ENCODE assay signal across 8 cellular contexts in the genomic region with DNA sequence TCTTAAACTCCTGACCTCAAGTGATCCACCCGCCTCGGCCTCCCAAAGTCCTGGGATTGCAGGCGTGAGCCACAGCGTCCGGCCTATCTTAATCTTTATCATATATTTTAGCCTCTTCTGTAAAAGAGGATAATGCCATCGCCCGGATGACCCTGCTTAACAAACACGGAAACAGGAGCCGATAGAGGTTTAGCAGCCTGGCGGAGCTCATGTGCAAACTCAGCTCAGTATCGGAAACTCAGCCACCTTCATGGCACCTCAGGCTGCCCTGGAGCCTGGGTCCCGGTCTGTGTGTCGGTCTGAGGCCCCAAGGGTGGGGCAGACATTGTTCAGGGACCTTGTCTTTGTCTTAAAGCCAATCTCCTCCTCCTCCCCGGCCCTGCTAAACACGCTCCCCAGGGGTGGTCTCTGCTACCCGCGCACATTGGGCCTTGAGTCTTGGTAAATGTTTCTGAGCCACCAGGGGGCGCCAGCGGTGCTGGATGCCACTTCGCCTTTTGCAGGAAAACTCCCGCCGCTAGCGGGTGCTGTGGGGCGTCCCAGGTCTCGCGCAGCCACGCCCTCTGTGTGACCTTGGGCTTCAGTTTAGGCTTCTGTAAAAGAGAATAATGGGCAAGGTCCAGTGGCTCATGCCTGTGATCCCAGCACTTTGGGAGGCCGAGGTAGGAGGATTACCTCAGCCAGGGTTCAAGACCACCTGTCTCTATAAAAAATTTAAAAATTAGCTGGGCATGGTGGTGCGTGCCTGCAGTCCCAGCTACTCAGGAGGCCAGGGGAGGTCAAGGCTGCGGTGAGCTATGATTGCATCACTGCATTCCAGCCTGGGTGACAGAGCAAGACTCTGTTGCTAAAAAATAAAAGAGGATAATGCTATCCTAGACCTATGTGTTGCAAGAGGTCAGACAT. TPM values are rescaled to one million over a fixed set of nuclear protein-coding genes. Genes with fewer than 3 reads are reported as not detected.
DNase-seq lines count a peak whose midpoint lies in the region; ATAC-seq, FAIRE-seq and TF ChIP-seq lines count a peak whose summit lies in the region.

No MANE protein-coding gene starts in this region.

- TF ChIP-seq RAD21 in HepG2 (CRISPR knock-in tag; IDR thresholded peaks at IDR 0.05): peak; percentile 94

- no peak for TF ChIP-seq POLR2A in HepG2 (IDR thresholded peaks at IDR 0.05; ENCODE audit: insufficient read depth in 1 of 2, low read depth in 2 of 2, low read length in 2 of 2)

- H4K20me1 ChIP-seq in HepG2 (ENCODE audit: insufficient read depth, low read length): no peaks in the 10 kb centered on the region

- peaks cover 11 to 22% (median 17%) of the 10 kb centered on the region in 4 donors for H3K4me1 Mint-ChIP-seq in CD4-positive, alpha-beta memory T cell
- peaks cover 17% of the 10 kb centered on the region for H3K4me1 Mint-ChIP-seq in activated CD4-positive, alpha-beta T cell treated with anti-CD3 and anti-CD28 coated beads for 36 hours
- H3K4me1 Mint-ChIP-seq in chondrocyte (ENCODE audit: low read depth): peaks cover 15% of the 10 kb centered on the region

- POLR2A ChIA-PET in CD4-positive, alpha-beta memory T cell (lab: Charles Lee; ENCODE audit: partially characterized antibody): interaction anchor here (0.6 to 5.2 kb wide), 15 partner anchors 8 to 119 kb away, joined by 3 to 41 read pairs (median 4); partner anchors contain the start of gene NLRC5
- POLR2A ChIA-PET in activated CD4-positive, alpha-beta T cell treated with anti-CD3 and anti-CD28 coated beads for 36 hours (lab: Charles Lee): interaction anchor here (0.6 to 1.2 kb wide), 2 partner anchors 77 to 87 kb away, joined by 3 read pairs; no protein-coding TSS in a partner anchor
- POLR2A ChIA-PET in HepG2 (lab: Yijun Ruan, JAX): interaction anchor here (0.6 to 2.8 kb wide), 4 partner anchors 25 to 99 kb away, joined by 3 to 12 read pairs (median 3); partner anchors contain the start of genes HERPUD1 and NLRC5

- H3K36me3 Mint-ChIP-seq in CD4-positive, alpha-beta memory T cell: no peaks in the 10 kb centered on the region
- no peaks in the 10 kb centered on the region for H3K36me3 Mint-ChIP-seq in activated CD4-positive, alpha-beta T cell treated with anti-CD3 and anti-CD28 coated beads for 36 hours (ENCODE audit: low read depth)
- no peaks in the 10 kb centered on the region for H3K36me3 Mint-ChIP-seq in chondrocyte (ENCODE audit: low read depth)

- FAIRE-seq in HepG2 (lab: Jason Lieb, UNC): peak; percentile 55

- H3K36me3 ChIP-seq in CD4-positive, alpha-beta memory T cell (ENCODE audit: insufficient read depth, low read length): no peaks in the 10 kb centered on the region
- H3K36me3 ChIP-seq in HepG2 (replicated peaks in 1 of 2; ENCODE audit: control insufficient read depth in 1 of 2, insufficient read depth in 2 of 2, low read length in 2 of 2): no peaks in the 10 kb centered on the region

- no peaks in the 10 kb centered on the region for H3K9me3 Mint-ChIP-seq in CD4-positive, alpha-beta memory T cell
- H3K9me3 Mint-ChIP-seq in activated CD4-positive, alpha-beta T cell treated with anti-CD3 and anti-CD28 coated beads for 36 hours (ENCODE audit: low read depth): no peaks in the 10 kb centered on the region
- H3K9me3 Mint-ChIP-seq in chondrocyte (ENCODE audit: low read depth): no peaks in the 10 kb centered on the region

- H3K4me2 ChIP-seq in HepG2 (ENCODE audit: low read depth, low read length): peak overlapping the region; percentile 43

- H3K4me1 ChIP-seq in CD4-positive, alpha-beta memory T cell (ENCODE audit: insufficient read depth, low read length): peaks cover 19% of the 10 kb centered on the region
- H3K4me1 ChIP-seq in HepG2 (ENCODE audit: insufficient read depth, low read length): peaks cover 76% of the 10 kb centered on the region

- peak overlapping the region in 3 of 7 donors; percentile 12 to 94 (median 83) for H3K27ac Mint-ChIP-seq in CD4-positive, alpha-beta memory T cell
- peak overlapping the region; percentile 52 for H3K27ac Mint-ChIP-seq in activated CD4-positive, alpha-beta T cell treated with anti-CD3 and anti-CD28 coated beads for 36 hours
- no peak overlapping the region for H3K27ac Mint-ChIP-seq in chondrocyte (ENCODE audit: unreplicated experiment)

- 51% methylated on average over 24 of the region's 30 CpGs for WGBS in HepG2 (ENCODE audit: low lambda C conversion rate)

- no peaks in the 10 kb centered on the region for H3K9me3 ChIP-seq in CD4-positive, alpha-beta memory T cell (ENCODE audit: control insufficient read depth in 1 of 2, low read length in 2 of 2)
- no peaks in the 10 kb centered on the region for H3K9me3 ChIP-seq in HepG2 (ENCODE audit: low read length)

- TF ChIP-seq CTCF in chondrocyte (IDR thresholded peaks at IDR 0.05) (peak; percentile 86), HepG2 (CRISPR knock-in tag; IDR thresholded peaks at IDR 0.05) (peak; percentile 96)

- no peak overlapping the region for H2AFZ ChIP-seq in HepG2 (ENCODE audit: low read length)

- ATAC-seq in GM21390 (IDR thresholded peaks at IDR 0.05; ENCODE audit: unreplicated experiment) (peak; percentile 63), HepG2 (peak; percentile 56), GM21576 (IDR thresholded peaks at IDR 0.05; ENCODE audit: unreplicated experiment) (no peak)
- peak; percentile 93 for ATAC-seq in activated CD4-positive, alpha-beta T cell treated with anti-CD3 and anti-CD28 coated beads for 36 hours

- H3K4me3 ChIP-seq in CD4-positive, alpha-beta memory T cell (ENCODE audit: low read length in 2 of 2): no peak overlapping the region
- H3K4me3 ChIP-seq in HepG2 (replicated peaks in 1 of 3; ENCODE audit: insufficient read depth in 1 of 3, low read depth in 2 of 3, low read length in 3 of 3): 0 out of 6 replicates have a peak overlapping the region, but pooled peaks of 1 of the 3 experiments have one; percentile 17

- no peak overlapping the region for H3K27ac ChIP-seq in CD4-positive, alpha-beta memory T cell (ENCODE audit: low read depth, low read length)
- H3K27ac ChIP-seq in HepG2 (ENCODE audit: extremely low read length, insufficient read depth, low read length): peak overlapping the region; percentile 51

- no TSS peak for BruUV-seq in HepG2 (replicated peaks; lab: Mats Ljungman, UMichigan)

- TF ChIP-seq EP300 in HepG2 (IDR thresholded peaks at IDR 0.05; ENCODE audit: low read depth in 2 of 2, low read length in 2 of 2) (peak; percentile 83 to 86), HepG2 (CRISPR knock-in tag; IDR thresholded peaks at IDR 0.05; ENCODE audit: borderline replicate concordance) (no peak; the same call in 1 of the 2 replicates)

- H3K27me3 ChIP-seq in CD4-positive, alpha-beta memory T cell (ENCODE audit: insufficient read depth, low read length): no peaks in the 10 kb centered on the region
- peaks cover 2 to 13% of the 10 kb centered on the region in 2 experiments; a peak in 3 of 5 replicates for H3K27me3 ChIP-seq in HepG2 (ENCODE audit: control insufficient read depth in 1 of 2, insufficient read depth in 2 of 2, low read length in 2 of 2)

- H3K9ac ChIP-seq in HepG2 (ENCODE audit: insufficient read depth, low read depth, low read length): no peak overlapping the region

- no peaks in the 10 kb centered on the region for H3K27me3 Mint-ChIP-seq in CD4-positive, alpha-beta memory T cell
- H3K27me3 Mint-ChIP-seq in activated CD4-positive, alpha-beta T cell treated with anti-CD3 and anti-CD28 coated beads for 36 hours: no peaks in the 10 kb centered on the region
- H3K27me3 Mint-ChIP-seq in chondrocyte (ENCODE audit: low read depth): no peaks in the 10 kb centered on the region

- DNase-seq in CD4-positive, alpha-beta memory T cell: peak; percentile 89 to 92 (median 92)
- peak; percentile 57 for DNase-seq in NCI-H146 (lab: John Stamatoyannopoulos, UW)
- peak; percentile 98 for DNase-seq in activated CD4-positive, alpha-beta T cell treated with anti-CD3 and anti-CD28 coated beads for 36 hours
- DNase-seq in chondrocyte (ENCODE audit: low spot score): peak; percentile 68
- DNase-seq in HepG2 (ENCODE audit: low spot score): peak; percentile 83
- DNase-seq in stimulated activated CD4-positive, alpha-beta T cell treated with anti-CD3 and anti-CD28 coated beads, TNF-alpha, amount 100 ng/mL, for 1 hour (ENCODE audit: low read depth in 3 of 3, low spot score in 1 of 3): peak; percentile 85 to 97 (median 87)

- no peaks in the 10 kb centered on the region for H3K79me2 ChIP-seq in HepG2 (ENCODE audit: insufficient read depth, low read length)

- CTCF ChIA-PET in CD4-positive, alpha-beta memory T cell (lab: Charles Lee; ENCODE audit: partially characterized antibody): interaction anchor here (0.6 to 6.9 kb wide), 41 partner anchors 9 to 453 kb away, joined by 3 to 81 read pairs (median 5); partner anchors contain the start of genes CPNE2, NLRC5, PSME3IP1 and RSPRY1
- CTCF ChIA-PET in activated CD4-positive, alpha-beta T cell treated with anti-CD3 and anti-CD28 coated beads for 36 hours (lab: Charles Lee): interaction anchor here (0.6 to 5.2 kb wide), 50 partner anchors 8 to 446 kb away, joined by 3 to 38 read pairs (median 4); partner anchors contain the start of gene NLRC5
- CTCF ChIA-PET in HepG2 (lab: Yijun Ruan, JAX; ENCODE audit: low intra/inter-chr PET ratio, low total read pairs): interaction anchor here (0.8 to 2.7 kb wide), 8 partner anchors 14 to 203 kb away, joined by 3 to 38 read pairs (median 4); partner anchors contain the start of gene NLRC5

- intact Hi-C loops in CD4-positive, alpha-beta memory T cell (cut with micrococcal nuclease): loop anchor here (1.0 to 2.0 kb wide), 6 partner anchors 25 to 204 kb away; partner anchors contain the start of genes HERPUD1 and NLRC5
- intact Hi-C loops in activated CD4-positive, alpha-beta T cell treated with anti-CD3 and anti-CD28 coated beads for 36 hours (cut with DNase I, micrococcal nuclease): loop anchor here (1.0 to 2.0 kb wide), 7 partner anchors 25 to 204 kb away; partner anchors contain the start of gene NLRC5 (in 1 of the 2)
- intact Hi-C loops in HepG2 (cut with micrococcal nuclease; ENCODE audit: unreplicated experiment): loop anchor here (1.0 to 2.0 kb wide), 2 partner anchors 22 to 81 kb away; no protein-coding TSS in a partner anchor

- in situ Hi-C loops in HepG2 (cut with HindIII; ENCODE audit: extremely low pct_ligation_motif_present, low pct_unique_long_range_greater_than_20kb): no loop called here

- H3K4me3 Mint-ChIP-seq in CD4-positive, alpha-beta memory T cell: peak overlapping the region in 1 of 8 donors; percentile 69
- no peak overlapping the region for H3K4me3 Mint-ChIP-seq in activated CD4-positive, alpha-beta T cell treated with anti-CD3 and anti-CD28 coated beads for 36 hours
- no peak overlapping the region for H3K4me3 Mint-ChIP-seq in chondrocyte (ENCODE audit: unreplicated experiment)

RNA-seq across cellular contexts. Expression of gene CETP, which starts 2.7 kb away (rescaled TPM):
- not detected for total RNA-seq in CD4-positive, alpha-beta memory T cell
- under 1 TPM in 1 of 2 donors, not detected in 1; 0.14 TPM for polyA plus RNA-seq in CD4-positive, alpha-beta memory T cell
- total RNA-seq in activated CD4-positive, alpha-beta T cell treated with anti-CD3 and anti-CD28 coated beads for 36 hours: under 1 TPM in 1 of 2 experiments, not detected in 1; 0.14 TPM
- total RNA-seq in chondrocyte (not detected in 3 replicates), HepG2 (2016; rRNA removed; fragmentation: Illumina TruSeq; extraction: Trizol) (0.31 TPM in 1 of 2 replicates, not detected in the other)
- not detected in 2 replicates for total RNA-seq in HepG2 (2016; cell fraction: cytosol; rRNA removed; fragmentation: Illumina TruSeq; extraction: Trizol; ENCODE audit: low read depth)
- 0.17 TPM in 1 of 2 replicates, not detected in the other for total RNA-seq in HepG2 (2016; cell fraction: insoluble cytoplasmic fraction; rRNA removed; fragmentation: Illumina TruSeq; extraction: Trizol)
- 0.14 and 0.25 TPM in 2 replicates for total RNA-seq in HepG2 (2016; cell fraction: membrane; rRNA removed; fragmentation: Illumina TruSeq; extraction: Trizol)
- 0.28 TPM in 2 replicates for total RNA-seq in HepG2 (2016; cell fraction: nucleus; rRNA removed; fragmentation: Illumina TruSeq; extraction: Trizol)
- polyA plus RNA-seq in HepG2 (2011; rRNA removed): 9.8 and 15.7 TPM in 2 replicates
- 7.5 and 11.8 TPM in 2 replicates for polyA plus RNA-seq in HepG2 (2011; cell fraction: cytosol; rRNA removed)
- polyA plus RNA-seq in HepG2 (2011; cell fraction: nucleus; rRNA removed): 8.6 and 9.0 TPM in 2 replicates
- polyA plus RNA-seq in HepG2 (2012): 1.5 and 3.1 TPM in 2 replicates
- polyA plus RNA-seq in HepG2 (2016; cell fraction: cytosol; fragmentation: Illumina TruSeq; extraction: Trizol; ENCODE audit: low read depth): 0.25 and 0.33 TPM in 2 replicates
- 0.32 and 0.36 TPM in 2 replicates for polyA plus RNA-seq in HepG2 (2016; cell fraction: insoluble cytoplasmic fraction; fragmentation: Illumina TruSeq; extraction: Trizol; ENCODE audit: low read depth)
- polyA plus RNA-seq in HepG2 (2016; cell fraction: membrane; fragmentation: Illumina TruSeq; extraction: Trizol; ENCODE audit: low read depth): 0.11 and 0.17 TPM in 2 replicates
- 0.56 and 0.62 TPM in 2 replicates for polyA plus RNA-seq in HepG2 (2016; cell fraction: nucleus; fragmentation: Illumina TruSeq; extraction: Trizol; ENCODE audit: insufficient read depth, low read depth)
- polyA minus RNA-seq in HepG2 (2011; rRNA and poly(A)+ RNA removed; ENCODE audit: low replicate concordance): 0.07 and 7.1 TPM in 2 replicates
- 2.1 and 4.2 TPM in 2 replicates for polyA minus RNA-seq in HepG2 (2011; cell fraction: cytosol; rRNA and poly(A)+ RNA removed)
- polyA minus RNA-seq in HepG2 (2011; cell fraction: nucleus; rRNA and poly(A)+ RNA removed): 1.5 and 2.5 TPM in 2 replicates

RNA-seq across cellular contexts. Expression of gene NLRC5, which starts 24.9 kb away (rescaled TPM):
- 100 to 1,000 TPM; 416 to 457 TPM for total RNA-seq in CD4-positive, alpha-beta memory T cell
- 100 to 1,000 TPM in 1 of 2 donors, 10 to 100 TPM in 1; 41.6 to 151 TPM for polyA plus RNA-seq in CD4-positive, alpha-beta memory T cell
- total RNA-seq in activated CD4-positive, alpha-beta T cell treated with anti-CD3 and anti-CD28 coated beads for 36 hours: 100 to 1,000 TPM; 143 to 175 TPM
- total RNA-seq in chondrocyte: 6.3 to 10.7 TPM (median 6.6 TPM) in 3 replicates
- 3.1 and 6.3 TPM in 2 replicates for total RNA-seq in HepG2 (2016; rRNA removed; fragmentation: Illumina TruSeq; extraction: Trizol)
- total RNA-seq in HepG2 (2016; cell fraction: cytosol; rRNA removed; fragmentation: Illumina TruSeq; extraction: Trizol; ENCODE audit: low read depth): 1.8 and 4.8 TPM in 2 replicates
- total RNA-seq in HepG2 (2016; cell fraction: insoluble cytoplasmic fraction; rRNA removed; fragmentation: Illumina TruSeq; extraction: Trizol): 3.7 and 4.8 TPM in 2 replicates
- 2.8 and 2.9 TPM in 2 replicates for total RNA-seq in HepG2 (2016; cell fraction: membrane; rRNA removed; fragmentation: Illumina TruSeq; extraction: Trizol)
- total RNA-seq in HepG2 (2016; cell fraction: nucleus; rRNA removed; fragmentation: Illumina TruSeq; extraction: Trizol): 12.6 and 13.0 TPM in 2 replicates
- 12.7 and 15.7 TPM in 2 replicates for polyA plus RNA-seq in HepG2 (2011; rRNA removed)
- polyA plus RNA-seq in HepG2 (2011; cell fraction: cytosol; rRNA removed): 4.5 and 4.8 TPM in 2 replicates
- polyA plus RNA-seq in HepG2 (2011; cell fraction: nucleus; rRNA removed): 114 and 130 TPM in 2 replicates
- 3.8 and 11.3 TPM in 2 replicates for polyA plus RNA-seq in HepG2 (2012)
- 0.85 and 0.96 TPM in 2 replicates for polyA plus RNA-seq in HepG2 (2016; cell fraction: cytosol; fragmentation: Illumina TruSeq; extraction: Trizol; ENCODE audit: low read depth)
- 3.1 and 3.4 TPM in 2 replicates for polyA plus RNA-seq in HepG2 (2016; cell fraction: insoluble cytoplasmic fraction; fragmentation: Illumina TruSeq; extraction: Trizol; ENCODE audit: low read depth)
- polyA plus RNA-seq in HepG2 (2016; cell fraction: membrane; fragmentation: Illumina TruSeq; extraction: Trizol; ENCODE audit: low read depth): 2.0 and 2.8 TPM in 2 replicates
- 16.8 and 24.4 TPM in 2 replicates for polyA plus RNA-seq in HepG2 (2016; cell fraction: nucleus; fragmentation: Illumina TruSeq; extraction: Trizol; ENCODE audit: insufficient read depth, low read depth)
- polyA minus RNA-seq in HepG2 (2011; rRNA and poly(A)+ RNA removed; ENCODE audit: low replicate concordance): 21.4 and 102 TPM in 2 replicates
- 4.4 and 4.9 TPM in 2 replicates for polyA minus RNA-seq in HepG2 (2011; cell fraction: cytosol; rRNA and poly(A)+ RNA removed)
- 33.9 and 46.2 TPM in 2 replicates for polyA minus RNA-seq in HepG2 (2011; cell fraction: nucleus; rRNA and poly(A)+ RNA removed)

RNA-seq across cellular contexts. Expression of gene HERPUD1, which starts 32.6 kb away (rescaled TPM):
- 100 to 1,000 TPM; 130 to 136 TPM for total RNA-seq in CD4-positive, alpha-beta memory T cell
- polyA plus RNA-seq in CD4-positive, alpha-beta memory T cell: 100 to 1,000 TPM; 110 to 201 TPM
- total RNA-seq in activated CD4-positive, alpha-beta T cell treated with anti-CD3 and anti-CD28 coated beads for 36 hours: 100 to 1,000 TPM; 136 to 195 TPM
- total RNA-seq in chondrocyte (146 to 236 TPM (median 223 TPM) in 3 replicates), HepG2 (2016; rRNA removed; fragmentation: Illumina TruSeq; extraction: Trizol) (65.3 and 96.2 TPM in 2 replicates)
- 30.1 and 30.9 TPM in 2 replicates for total RNA-seq in HepG2 (2016; cell fraction: cytosol; rRNA removed; fragmentation: Illumina TruSeq; extraction: Trizol; ENCODE audit: low read depth)
- total RNA-seq in HepG2 (2016; cell fraction: insoluble cytoplasmic fraction; rRNA removed; fragmentation: Illumina TruSeq; extraction: Trizol): 63.9 and 93.3 TPM in 2 replicates
- total RNA-seq in HepG2 (2016; cell fraction: membrane; rRNA removed; fragmentation: Illumina TruSeq; extraction: Trizol): 64.8 and 86.4 TPM in 2 replicates
- total RNA-seq in HepG2 (2016; cell fraction: nucleus; rRNA removed; fragmentation: Illumina TruSeq; extraction: Trizol): 133 and 155 TPM in 2 replicates
- polyA plus RNA-seq in HepG2 (2011; rRNA removed): 311 and 323 TPM in 2 replicates
- polyA plus RNA-seq in HepG2 (2011; cell fraction: cytosol; rRNA removed): 179 and 230 TPM in 2 replicates
- 192 and 208 TPM in 2 replicates for polyA plus RNA-seq in HepG2 (2011; cell fraction: nucleus; rRNA removed)
- 165 and 190 TPM in 2 replicates for polyA plus RNA-seq in HepG2 (2012)
- polyA plus RNA-seq in HepG2 (2016; cell fraction: cytosol; fragmentation: Illumina TruSeq; extraction: Trizol; ENCODE audit: low read depth): 33.0 and 44.6 TPM in 2 replicates
- polyA plus RNA-seq in HepG2 (2016; cell fraction: insoluble cytoplasmic fraction; fragmentation: Illumina TruSeq; extraction: Trizol; ENCODE audit: low read depth): 80.1 and 93.2 TPM in 2 replicates
- polyA plus RNA-seq in HepG2 (2016; cell fraction: membrane; fragmentation: Illumina TruSeq; extraction: Trizol; ENCODE audit: low read depth): 58.1 and 78.2 TPM in 2 replicates
- polyA plus RNA-seq in HepG2 (2016; cell fraction: nucleus; fragmentation: Illumina TruSeq; extraction: Trizol; ENCODE audit: insufficient read depth, low read depth): 216 and 231 TPM in 2 replicates
- 206 and 472 TPM in 2 replicates for polyA minus RNA-seq in HepG2 (2011; rRNA and poly(A)+ RNA removed; ENCODE audit: low replicate concordance)
- 126 and 139 TPM in 2 replicates for polyA minus RNA-seq in HepG2 (2011; cell fraction: cytosol; rRNA and poly(A)+ RNA removed)
- 287 and 365 TPM in 2 replicates for polyA minus RNA-seq in HepG2 (2011; cell fraction: nucleus; rRNA and poly(A)+ RNA removed)

Comparison
In these comparisons a context has a peak if more than half of its experiments do, and no peak if none do; other contexts are left out.
1. RNA of gene NLRC5, which starts 24.9 kb away (total RNA-seq): 416 to 457 TPM in CD4-positive, alpha-beta memory T cell and 143 to 175 TPM in activated CD4-positive, alpha-beta T cell treated with anti-CD3 and anti-CD28 coated beads for 36 hours; 6.3 to 10.7 TPM in chondrocyte and 1.8 to 13.0 TPM in HepG2; every median in the first group is over 10 times any median in the second.
2. Peak in every context shown above with its lines, with median percentiles within 50 percentile points of each other: DNase-seq.